Comparison of ENCODE assay signal across 22 cellular contexts in the genomic region with DNA sequence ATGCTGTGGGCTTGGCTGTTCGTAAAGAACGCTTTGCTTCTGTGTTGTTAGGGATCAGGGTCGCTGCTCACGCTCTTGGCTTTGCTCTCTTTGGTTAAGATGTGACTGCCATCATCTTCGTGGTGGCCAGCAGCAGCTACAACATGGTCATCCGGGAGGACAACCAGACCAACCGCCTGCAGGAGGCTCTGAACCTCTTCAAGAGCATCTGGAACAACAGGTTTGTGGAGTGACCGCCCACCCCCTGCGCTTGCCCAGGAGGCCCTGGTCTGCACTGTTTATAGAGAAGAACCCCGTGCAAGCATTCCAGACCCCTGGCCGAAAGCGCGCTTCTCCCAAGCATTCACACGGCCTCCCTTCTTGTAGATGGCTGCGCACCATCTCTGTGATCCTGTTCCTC. TPM values are rescaled to one million over a fixed set of nuclear protein-coding genes. Genes with fewer than 3 reads are reported as not detected.
"Had no signal": no experiment of that assay in that cellular context is flagged by ENCODE, and none has a peak within 500 bp of the region (broad histone marks: within the 10 kb centered on the region; RNA-seq: fewer than 3 reads in every experiment).

No MANE protein-coding gene starts in this region.

- H3K9ac ChIP-seq: neural progenitor cell, parathyroid adenoma had no signal

- H3K4me3 ChIP-seq: neural progenitor cell, transverse colon had no signal

- H3K9me3 Mint-ChIP-seq: activated CD8-positive, alpha-beta T cell treated with anti-CD3 and anti-CD28 coated beads for 36 hours; activated naive CD8-positive, alpha-beta T cell treated with anti-CD3 and anti-CD28 coated beads for 36 hours; activated T-cell treated with anti-CD3 and anti-CD28 coated beads, Interleukin-2, amount 50 U/mL, for 72 hours; brain; dendritic cell treated with granulocyte-macrophage colony-stimulating factor and Interleukin-4, amounts not matched to agents 40 ng/mL and 50 ng/mL, for 4 days; neural progenitor cell; WTC11 had no signal

- H3K4me3 Mint-ChIP-seq: activated CD8-positive, alpha-beta T cell treated with anti-CD3 and anti-CD28 coated beads for 36 hours; activated naive CD8-positive, alpha-beta T cell treated with anti-CD3 and anti-CD28 coated beads for 36 hours; activated T-cell treated with anti-CD3 and anti-CD28 coated beads, Interleukin-2, amount 50 U/mL, for 72 hours; brain; dendritic cell treated with granulocyte-macrophage colony-stimulating factor and Interleukin-4, amounts not matched to agents 40 ng/mL and 50 ng/mL, for 4 days; neural progenitor cell; WTC11 had no signal

- H3K27me3 Mint-ChIP-seq: activated CD8-positive, alpha-beta T cell treated with anti-CD3 and anti-CD28 coated beads for 36 hours; activated naive CD8-positive, alpha-beta T cell treated with anti-CD3 and anti-CD28 coated beads for 36 hours; brain; dendritic cell treated with granulocyte-macrophage colony-stimulating factor and Interleukin-4, amounts not matched to agents 40 ng/mL and 50 ng/mL, for 4 days had no signal

- H3K27ac Mint-ChIP-seq: activated T-cell treated with anti-CD3 and anti-CD28 coated beads, Interleukin-2, amount 50 U/mL, for 72 hours; dendritic cell treated with granulocyte-macrophage colony-stimulating factor and Interleukin-4, amounts not matched to agents 40 ng/mL and 50 ng/mL, for 4 days; neural progenitor cell; WTC11 had no signal

- H3K27me3 ChIP-seq: neural progenitor cell, transverse colon had no signal

- ATAC-seq: activated CD8-positive, alpha-beta T cell treated with anti-CD3 and anti-CD28 coated beads for 36 hours; activated T-cell treated with anti-CD3 and anti-CD28 coated beads, Interleukin-2, amount 50 U/mL, for 72 hours; WTC11 had no signal

- H3K4me1 Mint-ChIP-seq: WTC11 had no signal

- H3K9me3 ChIP-seq: transverse colon had no signal

- DNase-seq: activated CD4-positive, alpha-beta T cell treated with anti-CD3 and anti-CD28 coated beads for 4 hours; activated CD8-positive, alpha-beta T cell treated with anti-CD3 and anti-CD28 coated beads for 36 hours; activated naive CD8-positive, alpha-beta T cell treated with anti-CD3 and anti-CD28 coated beads for 36 hours; activated T-cell treated with anti-CD3 and anti-CD28 coated beads, Interleukin-2, amount 50 U/mL, for 72 hours; amygdala; cerebellar nuclear complex; effector memory CD4-positive, alpha-beta T cell; foreskin melanocyte; left cardiac atrium; midbrain; stimulated activated CD4-positive, alpha-beta T cell treated with anti-CD3 and anti-CD28 coated beads, Interleukin-2, amount 100 ng/mL, for 48 hours; stimulated activated naive CD4-positive, alpha-beta T cell; substantia nigra; transverse colon had no signal

- H3K27ac ChIP-seq: epithelial cell of prostate, neural progenitor cell had no signal

RNA-seq across cellular contexts. Expression of gene GNAS-AS1, which starts 58.9 kb away (rescaled TPM):
- total RNA-seq: lung microvascular endothelial cell, myocyte had no signal
